Comparison of ENCODE assay signal across 12 cellular contexts in genomic region chr9:124792976-124793594, GRCh38. TPM values are rescaled to one million over a fixed set of nuclear protein-coding genes. Genes with fewer than 3 reads are reported as not detected.
DNase-seq lines count a peak whose midpoint lies in the region; ATAC-seq lines count a peak whose summit lies in the region.
"Had no signal": no experiment of that assay in that cellular context is flagged by ENCODE, and none has a peak within 500 bp of the region (broad histone marks: within the 10 kb centered on the region; RNA-seq: fewer than 3 reads in every experiment).

No MANE protein-coding gene starts in this region.

- H3K36me3 ChIP-seq in H7 (replicated peaks; ENCODE audit: control insufficient read depth, insufficient read depth, low read length) (no peaks in the 10 kb centered on the region), skeletal muscle satellite cell (ENCODE audit: insufficient read depth, low read length) (no peaks in the 10 kb centered on the region)

- H3K4me3 ChIP-seq in H7 (ENCODE audit: insufficient read depth, low read depth, low read length), result no peak overlapping the region
- H3K4me3 ChIP-seq in skeletal muscle satellite cell (ENCODE audit: low read length), result no peak overlapping the region

- DNase-seq in H7 (peak; percentile 57), amniotic epithelial cell (ENCODE audit: low read depth) (peak; percentile 89), kidney tubule cell (ENCODE audit: low spot score) (peak; percentile 13), HPDE6-E6E7 (ENCODE audit: extremely low spot score) (no peak), NCI-H1092 (lab: John Stamatoyannopoulos, UW) (no peak), NCI-H2107 (lab: John Stamatoyannopoulos, UW) (no peak)
- DNase-seq: activated naive CD4-positive, alpha-beta T cell treated with anti-CD3 and anti-CD28 coated beads, Interleukin-2, amount 10 ng/mL, durations not matched to agents 7 days and 5 days; Karpas-422; nucleus accumbens; T1000 had no signal

- H3K9ac ChIP-seq in skeletal muscle satellite cell (ENCODE audit: low read depth, low read length), result peak overlapping the region; percentile 16

- no peak for ATAC-seq in HG02973 (IDR thresholded peaks at IDR 0.05; ENCODE audit: unreplicated experiment)

- H3K4me2 ChIP-seq in skeletal muscle satellite cell (ENCODE audit: low read length), result no peak overlapping the region

- no peaks in the 10 kb centered on the region for H3K9me3 ChIP-seq in skeletal muscle satellite cell (replicated peaks; ENCODE audit: low read length)

- H3K4me1 ChIP-seq in skeletal muscle satellite cell (ENCODE audit: control insufficient read depth, insufficient read depth, low read length), result peaks cover 27% of the 10 kb centered on the region

- H3K27me3 ChIP-seq in H7 (ENCODE audit: control insufficient read depth, insufficient read depth, low read length) (no peaks in the 10 kb centered on the region), skeletal muscle satellite cell (ENCODE audit: control insufficient read depth, insufficient read depth, low read length) (no peaks in the 10 kb centered on the region)

RNA-seq across cellular contexts. Expression of gene OLFML2A, which starts 16.2 kb away (rescaled TPM):
- total RNA-seq in H7 (2014; rRNA removed; shearing (Covaris generic)), result 5.6 and 7.4 TPM in 2 replicates
- 3.8 and 17.3 TPM in 2 replicates for total RNA-seq in skeletal muscle satellite cell (2012; rRNA removed)

RNA-seq across cellular contexts. Expression of gene NR6A1, which starts 22.0 kb away (rescaled TPM):
- total RNA-seq in H7 (2014; rRNA removed; shearing (Covaris generic)), result 91.1 and 97.7 TPM in 2 replicates
- total RNA-seq in skeletal muscle satellite cell (2012; rRNA removed), result 0.25 and 1.5 TPM in 2 replicates

Comparison
In these comparisons a context has a peak if more than half of its experiments do, and no peak if none do; other contexts are left out.
1. DNase-seq: peak in H7 (single experiment), amniotic epithelial cell (single experiment) and kidney tubule cell (single experiment); none in HPDE6-E6E7 (single experiment), NCI-H1092 (single experiment) and NCI-H2107 (single experiment).